In the genomic region with DNA sequence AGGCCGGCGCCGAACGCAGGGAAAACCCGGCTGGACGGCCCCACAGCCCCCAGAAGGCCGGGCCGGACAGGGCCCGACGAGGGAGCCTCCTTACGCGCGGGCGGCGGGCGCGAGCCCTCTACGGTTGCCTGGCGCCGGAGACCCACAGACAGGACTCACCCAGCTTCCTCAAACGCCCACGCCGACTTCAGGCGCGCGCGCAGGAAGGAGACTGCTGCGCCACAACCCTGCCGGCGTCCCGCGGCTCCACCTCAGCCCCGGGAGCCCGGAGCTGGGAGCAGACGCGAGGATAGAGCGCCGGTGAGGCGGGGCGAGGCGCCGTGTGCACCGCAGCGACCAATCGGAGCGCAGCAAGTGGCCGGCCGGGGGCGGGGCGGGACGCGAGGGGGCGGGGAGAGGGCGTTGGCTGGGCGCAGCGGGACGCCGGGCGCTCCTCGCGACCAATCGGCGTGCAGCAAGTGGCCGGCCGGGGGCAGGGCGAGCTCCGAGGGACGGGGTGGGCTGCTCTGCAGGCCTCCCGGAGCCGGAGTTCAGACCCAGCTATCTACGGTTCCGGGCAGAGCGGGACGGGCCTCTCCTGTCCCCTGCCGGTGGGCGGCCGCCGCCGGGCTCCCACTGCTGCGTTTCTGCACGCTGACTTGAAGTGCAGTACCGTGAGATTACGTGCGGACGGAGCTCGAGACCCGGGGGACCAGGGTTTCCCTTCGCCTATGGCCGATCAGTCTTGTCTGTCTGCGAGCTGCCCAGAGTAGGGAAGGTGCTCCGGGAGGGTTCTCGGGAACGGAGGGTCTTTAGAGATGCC, we compare ENCODE assay signal across 1 cellular context.
TF ChIP-seq lines count a peak whose summit lies in the region.

A gene (minus strand): TSS at position 296 of the 802 bp plus-strand sequence. CDS start 11,089 bp downstream, outside the sequence.

TF ChIP-seq in H1, 55 proteins besides CTCF, POLR2A, EP300 and RAD21 (continued from another document):
- TF ChIP-seq RXRA (IDR thresholded peaks at IDR 0.05; ENCODE audit: insufficient read depth, low read depth, low read length) = no peak
- no peak for TF ChIP-seq CEBPB (IDR thresholded peaks at IDR 0.05; ENCODE audit: low read depth, low read length)
- peak; percentile 47; the same call in 1 of the 2 replicates for TF ChIP-seq BACH1 (IDR thresholded peaks at IDR 0.05; ENCODE audit: low read length)
- peak; percentile 49 for TF ChIP-seq ASH2L (IDR thresholded peaks at IDR 0.05; ENCODE audit: low read length)
- TF ChIP-seq NANOG (IDR thresholded peaks at IDR 0.05; ENCODE audit: insufficient read depth, low read depth, low read length, poor library complexity, severe bottlenecking) = no peak
- no peak for TF ChIP-seq HDAC6 (IDR thresholded peaks at IDR 0.05; ENCODE audit: low read depth, low read length)
- TF ChIP-seq EGR1 (IDR thresholded peaks at IDR 0.05; ENCODE audit: borderline replicate concordance, low read depth, low read length) = 0 out of 2 replicates have a peak, but pooled peaks have one; percentile 51
- TF ChIP-seq POU5F1 (IDR thresholded peaks at IDR 0.05; ENCODE audit: low read depth, low read length) = no peak
- no peak for TF ChIP-seq GABPA (IDR thresholded peaks at IDR 0.05; ENCODE audit: borderline replicate concordance, insufficient read depth, low read length)
- TF ChIP-seq RFX5 (IDR thresholded peaks at IDR 0.05; ENCODE audit: borderline replicate concordance, low read depth, low read length) = no peak
- TF ChIP-seq POLR2AphosphoS5 (IDR thresholded peaks at IDR 0.05; ENCODE audit: low read depth, low read length) = peak; percentile 67
- peak; percentile 73; the same call in 1 of the 2 replicates for TF ChIP-seq CREB1 (IDR thresholded peaks at IDR 0.05)
- TF ChIP-seq, protein P1, sequence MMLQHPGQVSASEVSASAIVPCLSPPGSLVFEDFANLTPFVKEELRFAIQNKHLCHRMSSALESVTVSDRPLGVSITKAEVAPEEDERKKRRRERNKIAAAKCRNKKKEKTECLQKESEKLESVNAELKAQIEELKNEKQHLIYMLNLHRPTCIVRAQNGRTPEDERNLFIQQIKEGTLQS (IDR thresholded peaks at IDR 0.05; ENCODE audit: insufficient read depth, low read depth, low read length) = no peak
- no peak for TF ChIP-seq SP2 (IDR thresholded peaks at IDR 0.05; ENCODE audit: low read length)
- no peak for TF ChIP-seq KDM1A (IDR thresholded peaks at IDR 0.05; ENCODE audit: borderline replicate concordance, low read length)
- TF ChIP-seq SRF (IDR thresholded peaks at IDR 0.05; ENCODE audit: low read depth, low read length) = no peak
- TF ChIP-seq RBBP5 (IDR thresholded peaks at IDR 0.05; ENCODE audit: borderline replicate concordance, low read depth, low read length) = 0 out of 2 replicates have a peak, but pooled peaks have one; percentile 35
- no peak for TF ChIP-seq SP4 (IDR thresholded peaks at IDR 0.05; ENCODE audit: low read length)
- peak; percentile 49; the same call in 1 of the 2 replicates for TF ChIP-seq CHD2 (IDR thresholded peaks at IDR 0.05; ENCODE audit: low read length)
- no peak for TF ChIP-seq SIX5 (IDR thresholded peaks at IDR 0.05; ENCODE audit: low read depth, low read length)
- peak; percentile 74; the same call in 1 of the 2 replicates for TF ChIP-seq YY1 (IDR thresholded peaks at IDR 0.05; ENCODE audit: low read depth, low read length)
- TF ChIP-seq HDAC2 (IDR thresholded peaks at IDR 0.05; ENCODE audit: borderline replicate concordance in 1 of 2, low read depth in 2 of 2, low read length in 2 of 2) = no peak; a peak in 1 of 4 replicates
- TF ChIP-seq NRF1 (IDR thresholded peaks at IDR 0.05; ENCODE audit: low read depth, low read length) = no peak
- TF ChIP-seq KDM4A (IDR thresholded peaks at IDR 0.05; ENCODE audit: low read depth, low read length, severe bottlenecking) = peak; percentile 81
- TF ChIP-seq, protein P2, sequence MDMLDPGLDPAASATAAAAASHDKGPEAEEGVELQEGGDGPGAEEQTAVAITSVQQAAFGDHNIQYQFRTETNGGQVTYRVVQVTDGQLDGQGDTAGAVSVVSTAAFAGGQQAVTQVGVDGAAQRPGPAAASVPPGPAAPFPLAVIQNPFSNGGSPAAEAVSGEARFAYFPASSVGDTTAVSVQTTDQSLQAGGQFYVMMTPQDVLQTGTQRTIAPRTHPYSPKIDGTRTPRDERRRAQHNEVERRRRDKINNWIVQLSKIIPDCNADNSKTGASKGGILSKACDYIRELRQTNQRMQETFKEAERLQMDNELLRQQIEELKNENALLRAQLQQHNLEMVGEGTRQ (IDR thresholded peaks at IDR 0.05; ENCODE audit: low read length) = no peak
- no peak for TF ChIP-seq CBX8 (IDR thresholded peaks at IDR 0.05; ENCODE audit: borderline replicate concordance, low read depth, low read length)
- TF ChIP-seq JUND (IDR thresholded peaks at IDR 0.05; ENCODE audit: low read length) = no peak
- TF ChIP-seq, protein P3, sequence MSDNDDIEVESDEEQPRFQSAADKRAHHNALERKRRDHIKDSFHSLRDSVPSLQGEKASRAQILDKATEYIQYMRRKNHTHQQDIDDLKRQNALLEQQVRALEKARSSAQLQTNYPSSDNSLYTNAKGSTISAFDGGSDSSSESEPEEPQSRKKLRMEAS (IDR thresholded peaks at IDR 0.05) = no peak
- TF ChIP-seq SIRT6 (IDR thresholded peaks at IDR 0.05; ENCODE audit: low read length) = no peak
- TF ChIP-seq SIN3A (conservative IDR thresholded peaks at IDR 0.05 in 1 of 2, IDR thresholded peaks at IDR 0.05 in 1 of 2; ENCODE audit: low read depth in 1 of 2, low read length in 2 of 2) = peak; percentile 10 to 65; a peak in 1 of 4 replicates
- no peak; the same call in 1 of the 2 replicates for TF ChIP-seq BRCA1 (IDR thresholded peaks at IDR 0.05; ENCODE audit: low read depth, low read length)
- TF ChIP-seq CTBP2 (IDR thresholded peaks at IDR 0.05; ENCODE audit: borderline replicate concordance, insufficient read depth, insufficient read length, low read length) = no peak
- TF ChIP-seq TBP (IDR thresholded peaks at IDR 0.05; ENCODE audit: low read depth, low read length) = peak; percentile 90
- TF ChIP-seq EZH2 (IDR thresholded peaks at IDR 0.05; ENCODE audit: low read depth, low read length, severe bottlenecking) = no peak
- peak; percentile 65; the same call in 1 of the 2 replicates for TF ChIP-seq FOSL1 (IDR thresholded peaks at IDR 0.05; ENCODE audit: insufficient read depth, low read depth, low read length)
- no peak for TF ChIP-seq SUZ12 (IDR thresholded peaks at IDR 0.05; ENCODE audit: low read length)
- TF ChIP-seq, protein P4, sequence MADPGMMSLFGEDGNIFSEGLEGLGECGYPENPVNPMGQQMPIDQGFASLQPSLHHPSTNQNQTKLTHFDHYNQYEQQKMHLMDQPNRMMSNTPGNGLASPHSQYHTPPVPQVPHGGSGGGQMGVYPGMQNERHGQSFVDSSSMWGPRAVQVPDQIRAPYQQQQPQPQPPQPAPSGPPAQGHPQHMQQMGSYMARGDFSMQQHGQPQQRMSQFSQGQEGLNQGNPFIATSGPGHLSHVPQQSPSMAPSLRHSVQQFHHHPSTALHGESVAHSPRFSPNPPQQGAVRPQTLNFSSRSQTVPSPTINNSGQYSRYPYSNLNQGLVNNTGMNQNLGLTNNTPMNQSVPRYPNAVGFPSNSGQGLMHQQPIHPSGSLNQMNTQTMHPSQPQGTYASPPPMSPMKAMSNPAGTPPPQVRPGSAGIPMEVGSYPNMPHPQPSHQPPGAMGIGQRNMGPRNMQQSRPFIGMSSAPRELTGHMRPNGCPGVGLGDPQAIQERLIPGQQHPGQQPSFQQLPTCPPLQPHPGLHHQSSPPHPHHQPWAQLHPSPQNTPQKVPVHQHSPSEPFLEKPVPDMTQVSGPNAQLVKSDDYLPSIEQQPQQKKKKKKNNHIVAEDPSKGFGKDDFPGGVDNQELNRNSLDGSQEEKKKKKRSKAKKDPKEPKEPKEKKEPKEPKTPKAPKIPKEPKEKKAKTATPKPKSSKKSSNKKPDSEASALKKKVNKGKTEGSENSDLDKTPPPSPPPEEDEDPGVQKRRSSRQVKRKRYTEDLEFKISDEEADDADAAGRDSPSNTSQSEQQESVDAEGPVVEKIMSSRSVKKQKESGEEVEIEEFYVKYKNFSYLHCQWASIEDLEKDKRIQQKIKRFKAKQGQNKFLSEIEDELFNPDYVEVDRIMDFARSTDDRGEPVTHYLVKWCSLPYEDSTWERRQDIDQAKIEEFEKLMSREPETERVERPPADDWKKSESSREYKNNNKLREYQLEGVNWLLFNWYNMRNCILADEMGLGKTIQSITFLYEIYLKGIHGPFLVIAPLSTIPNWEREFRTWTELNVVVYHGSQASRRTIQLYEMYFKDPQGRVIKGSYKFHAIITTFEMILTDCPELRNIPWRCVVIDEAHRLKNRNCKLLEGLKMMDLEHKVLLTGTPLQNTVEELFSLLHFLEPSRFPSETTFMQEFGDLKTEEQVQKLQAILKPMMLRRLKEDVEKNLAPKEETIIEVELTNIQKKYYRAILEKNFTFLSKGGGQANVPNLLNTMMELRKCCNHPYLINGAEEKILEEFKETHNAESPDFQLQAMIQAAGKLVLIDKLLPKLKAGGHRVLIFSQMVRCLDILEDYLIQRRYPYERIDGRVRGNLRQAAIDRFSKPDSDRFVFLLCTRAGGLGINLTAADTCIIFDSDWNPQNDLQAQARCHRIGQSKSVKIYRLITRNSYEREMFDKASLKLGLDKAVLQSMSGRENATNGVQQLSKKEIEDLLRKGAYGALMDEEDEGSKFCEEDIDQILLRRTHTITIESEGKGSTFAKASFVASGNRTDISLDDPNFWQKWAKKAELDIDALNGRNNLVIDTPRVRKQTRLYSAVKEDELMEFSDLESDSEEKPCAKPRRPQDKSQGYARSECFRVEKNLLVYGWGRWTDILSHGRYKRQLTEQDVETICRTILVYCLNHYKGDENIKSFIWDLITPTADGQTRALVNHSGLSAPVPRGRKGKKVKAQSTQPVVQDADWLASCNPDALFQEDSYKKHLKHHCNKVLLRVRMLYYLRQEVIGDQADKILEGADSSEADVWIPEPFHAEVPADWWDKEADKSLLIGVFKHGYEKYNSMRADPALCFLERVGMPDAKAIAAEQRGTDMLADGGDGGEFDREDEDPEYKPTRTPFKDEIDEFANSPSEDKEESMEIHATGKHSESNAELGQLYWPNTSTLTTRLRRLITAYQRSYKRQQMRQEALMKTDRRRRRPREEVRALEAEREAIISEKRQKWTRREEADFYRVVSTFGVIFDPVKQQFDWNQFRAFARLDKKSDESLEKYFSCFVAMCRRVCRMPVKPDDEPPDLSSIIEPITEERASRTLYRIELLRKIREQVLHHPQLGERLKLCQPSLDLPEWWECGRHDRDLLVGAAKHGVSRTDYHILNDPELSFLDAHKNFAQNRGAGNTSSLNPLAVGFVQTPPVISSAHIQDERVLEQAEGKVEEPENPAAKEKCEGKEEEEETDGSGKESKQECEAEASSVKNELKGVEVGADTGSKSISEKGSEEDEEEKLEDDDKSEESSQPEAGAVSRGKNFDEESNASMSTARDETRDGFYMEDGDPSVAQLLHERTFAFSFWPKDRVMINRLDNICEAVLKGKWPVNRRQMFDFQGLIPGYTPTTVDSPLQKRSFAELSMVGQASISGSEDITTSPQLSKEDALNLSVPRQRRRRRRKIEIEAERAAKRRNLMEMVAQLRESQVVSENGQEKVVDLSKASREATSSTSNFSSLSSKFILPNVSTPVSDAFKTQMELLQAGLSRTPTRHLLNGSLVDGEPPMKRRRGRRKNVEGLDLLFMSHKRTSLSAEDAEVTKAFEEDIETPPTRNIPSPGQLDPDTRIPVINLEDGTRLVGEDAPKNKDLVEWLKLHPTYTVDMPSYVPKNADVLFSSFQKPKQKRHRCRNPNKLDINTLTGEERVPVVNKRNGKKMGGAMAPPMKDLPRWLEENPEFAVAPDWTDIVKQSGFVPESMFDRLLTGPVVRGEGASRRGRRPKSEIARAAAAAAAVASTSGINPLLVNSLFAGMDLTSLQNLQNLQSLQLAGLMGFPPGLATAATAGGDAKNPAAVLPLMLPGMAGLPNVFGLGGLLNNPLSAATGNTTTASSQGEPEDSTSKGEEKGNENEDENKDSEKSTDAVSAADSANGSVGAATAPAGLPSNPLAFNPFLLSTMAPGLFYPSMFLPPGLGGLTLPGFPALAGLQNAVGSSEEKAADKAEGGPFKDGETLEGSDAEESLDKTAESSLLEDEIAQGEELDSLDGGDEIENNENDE (IDR thresholded peaks at IDR 0.05; ENCODE audit: insufficient replicate concordance, low read length) = no peak
- no peak for TF ChIP-seq BCL11A (IDR thresholded peaks at IDR 0.05; ENCODE audit: low read depth in 2 of 2, low read length in 2 of 2)
- no peak for TF ChIP-seq CHD1 (IDR thresholded peaks at IDR 0.05; ENCODE audit: low read depth, low read length)
- TF ChIP-seq TAF1 (IDR thresholded peaks at IDR 0.05; ENCODE audit: low read depth, low read length) = peak; percentile 96
- no peak for TF ChIP-seq JUN (IDR thresholded peaks at IDR 0.05; ENCODE audit: low read depth, low read length)
- TF ChIP-seq ZNF274 (IDR thresholded peaks at IDR 0.05; ENCODE audit: borderline replicate concordance, extremely low read depth, low read length) = no peak
- no peak; the same call in 1 of the 2 replicates for TF ChIP-seq SP1 (IDR thresholded peaks at IDR 0.05; ENCODE audit: low read depth, low read length)
- TF ChIP-seq SAP30 (IDR thresholded peaks at IDR 0.05; ENCODE audit: insufficient read depth, insufficient replicate concordance, low read length) = no peak
- TF ChIP-seq, protein P5, sequence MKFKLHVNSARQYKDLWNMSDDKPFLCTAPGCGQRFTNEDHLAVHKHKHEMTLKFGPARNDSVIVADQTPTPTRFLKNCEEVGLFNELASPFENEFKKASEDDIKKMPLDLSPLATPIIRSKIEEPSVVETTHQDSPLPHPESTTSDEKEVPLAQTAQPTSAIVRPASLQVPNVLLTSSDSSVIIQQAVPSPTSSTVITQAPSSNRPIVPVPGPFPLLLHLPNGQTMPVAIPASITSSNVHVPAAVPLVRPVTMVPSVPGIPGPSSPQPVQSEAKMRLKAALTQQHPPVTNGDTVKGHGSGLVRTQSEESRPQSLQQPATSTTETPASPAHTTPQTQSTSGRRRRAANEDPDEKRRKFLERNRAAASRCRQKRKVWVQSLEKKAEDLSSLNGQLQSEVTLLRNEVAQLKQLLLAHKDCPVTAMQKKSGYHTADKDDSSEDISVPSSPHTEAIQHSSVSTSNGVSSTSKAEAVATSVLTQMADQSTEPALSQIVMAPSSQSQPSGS (IDR thresholded peaks at IDR 0.05; ENCODE audit: low read length) = no peak
- TF ChIP-seq, protein P6, sequence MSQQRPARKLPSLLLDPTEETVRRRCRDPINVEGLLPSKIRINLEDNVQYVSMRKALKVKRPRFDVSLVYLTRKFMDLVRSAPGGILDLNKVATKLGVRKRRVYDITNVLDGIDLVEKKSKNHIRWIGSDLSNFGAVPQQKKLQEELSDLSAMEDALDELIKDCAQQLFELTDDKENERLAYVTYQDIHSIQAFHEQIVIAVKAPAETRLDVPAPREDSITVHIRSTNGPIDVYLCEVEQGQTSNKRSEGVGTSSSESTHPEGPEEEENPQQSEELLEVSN (IDR thresholded peaks at IDR 0.05) = no peak
- no peak for TF ChIP-seq TEAD4 (IDR thresholded peaks at IDR 0.05; ENCODE audit: low read depth, low read length)
- no peak for TF ChIP-seq CBX5 (IDR thresholded peaks at IDR 0.05; ENCODE audit: low read depth, low read length)
- no peak for TF ChIP-seq GTF2F1 (IDR thresholded peaks at IDR 0.05; ENCODE audit: borderline replicate concordance, low read depth, low read length)
- TF ChIP-seq KDM5A (IDR thresholded peaks at IDR 0.05; ENCODE audit: low read length) = no peak
- TF ChIP-seq TAF7 (optimal IDR thresholded peaks at IDR 0.05; ENCODE audit: borderline replicate concordance, low read depth, low read length) = peak; percentile 83
- no peak for TF ChIP-seq TCF12 (IDR thresholded peaks at IDR 0.05; ENCODE audit: low read depth, low read length)
TF ChIP-seq in H1: peak in this region for 15.
